8 cellular contexts compared by ENCODE assay signal in genomic region chrX:111168314-111168713, GRCh38.
DNase-seq lines count a peak whose midpoint lies in the region; ATAC-seq, FAIRE-seq and TF ChIP-seq lines count a peak whose summit lies in the region.

No MANE protein-coding gene starts in this region.

- no peaks in the 10 kb centered on the region for H3K9me1 ChIP-seq in keratinocyte (ENCODE audit: control insufficient read depth, extremely low read depth, insufficient read depth, low read length)

- no peak for FAIRE-seq in keratinocyte (lab: Jason Lieb, UNC)

- no peaks in the 10 kb centered on the region for H3K4me1 ChIP-seq in keratinocyte (ENCODE audit: control insufficient read depth, extremely low read depth, insufficient read depth, low read length)

- ATAC-seq in SK-N-SH treated with all-trans-retinoic acid at 6 μM for 48 hours: peak; percentile 69
- no peak for ATAC-seq in GM18519 (IDR thresholded peaks at IDR 0.05; ENCODE audit: low FRiP score, unreplicated experiment)
- no peak for ATAC-seq in HG02884 (IDR thresholded peaks at IDR 0.05; ENCODE audit: unreplicated experiment)

- H3K4me2 ChIP-seq in keratinocyte (ENCODE audit: control insufficient read depth, extremely low read depth, insufficient read depth, low read depth, low read length): no peak overlapping the region

- H3K27ac ChIP-seq in keratinocyte (ENCODE audit: control insufficient read depth, insufficient read depth, low read length): no peak overlapping the region

- H3K36me3 ChIP-seq in keratinocyte (ENCODE audit: control insufficient read depth in 2 of 2, extremely low read depth in 1 of 2, insufficient read depth in 2 of 2, low read length in 2 of 2): no peaks in the 10 kb centered on the region

- no peak overlapping the region for H2AFZ ChIP-seq in keratinocyte (ENCODE audit: control insufficient read depth, low read length)

- TF ChIP-seq CTCF in keratinocyte (optimal IDR thresholded peaks at IDR 0.05 in 1 of 3, IDR thresholded peaks at IDR 0.05 in 1 of 3, conservative IDR thresholded peaks at IDR 0.05 in 1 of 3; ENCODE audit: extremely low read depth in 1 of 3, insufficient read depth in 2 of 3, low read length in 3 of 3): peak in 2 of 3 experiments; percentile 36 to 39

- H4K20me1 ChIP-seq in keratinocyte (ENCODE audit: control insufficient read depth, extremely low read depth, insufficient read depth, low read length): no peaks in the 10 kb centered on the region

- peak; percentile 36 for DNase-seq in DMS114 treated with DMSO at 0.1 percent for 48 hours (lab: John Stamatoyannopoulos, UW; ENCODE audit: unreplicated experiment)
- peak; percentile 8 to 22 for DNase-seq in Kasumi-1 (lab: John Stamatoyannopoulos, UW)
- no peak for DNase-seq in keratinocyte (ENCODE audit: low read depth, low spot score)
- DNase-seq in activated T-cell treated with anti-CD3 and anti-CD28 coated beads, Interleukin-2, amount 50 U/mL, for 48 hours: no peak
- DNase-seq in GM19238 (ENCODE audit: insufficient read length, low spot score): no peak

- no peak overlapping the region for H3K4me3 ChIP-seq in keratinocyte (ENCODE audit: control insufficient read depth in 2 of 3, extremely low read depth in 1 of 3, insufficient read depth in 2 of 3, low read depth in 1 of 3, low read length in 3 of 3)

- no peak overlapping the region for H3K9ac ChIP-seq in keratinocyte (ENCODE audit: control insufficient read depth, extremely low read depth, insufficient read depth, low read length)

- no peaks in the 10 kb centered on the region for H3K79me2 ChIP-seq in keratinocyte (ENCODE audit: control insufficient read depth, insufficient read depth, low read length)

- no peaks in the 10 kb centered on the region for H3K27me3 ChIP-seq in keratinocyte (ENCODE audit: control insufficient read depth, extremely low read depth, insufficient read depth, low read length)

- dilution Hi-C loops in keratinocyte (cut with MboI; ENCODE audit: extremely low pct_ligation_motif_present, low sequenced_read_pairs): no loop called here

- H3K9me3 ChIP-seq in keratinocyte (ENCODE audit: control insufficient read depth, low read depth, low read length): no peaks in the 10 kb centered on the region

TF ChIP-seq in SK-N-SH treated with all-trans-retinoic acid at 6 μM for 48 hours, 23 proteins besides CTCF, POLR2A, EP300 and RAD21:
- TF ChIP-seq CSRNP3 (CRISPR knock-in tag; IDR thresholded peaks at IDR 0.05) (no peak), ZFP30 (CRISPR knock-in tag; IDR thresholded peaks at IDR 0.05) (no peak), TSHZ2 (CRISPR knock-in tag; IDR thresholded peaks at IDR 0.05) (no peak), PATZ1 (CRISPR knock-in tag; IDR thresholded peaks at IDR 0.05; ENCODE audit: borderline replicate concordance) (no peak), ZC3H10 (CRISPR knock-in tag; IDR thresholded peaks at IDR 0.05) (no peak), ARNTL (CRISPR knock-in tag; IDR thresholded peaks at IDR 0.05; ENCODE audit: borderline replicate concordance, low read depth) (no peak), ISL1 (CRISPR knock-in tag; IDR thresholded peaks at IDR 0.05) (no peak), ESRRG (CRISPR knock-in tag; IDR thresholded peaks at IDR 0.05) (no peak), ZNF8 (CRISPR knock-in tag; IDR thresholded peaks at IDR 0.05) (no peak), POU6F1 (CRISPR knock-in tag; IDR thresholded peaks at IDR 0.05; ENCODE audit: borderline replicate concordance, low read depth) (no peak), ZFP3 (CRISPR knock-in tag; IDR thresholded peaks at IDR 0.05) (no peak), TOX (CRISPR knock-in tag; IDR thresholded peaks at IDR 0.05; ENCODE audit: borderline replicate concordance) (no peak), OSR1 (CRISPR knock-in tag; IDR thresholded peaks at IDR 0.05) (no peak), CSDC2 (CRISPR knock-in tag; IDR thresholded peaks at IDR 0.05) (no peak), RARB (CRISPR knock-in tag; IDR thresholded peaks at IDR 0.05) (no peak), TCF4 (CRISPR knock-in tag; IDR thresholded peaks at IDR 0.05; ENCODE audit: borderline replicate concordance) (no peak)
TF ChIP-seq in SK-N-SH treated with all-trans-retinoic acid at 6 μM for 48 hours: peak in this region for 0.

Comparison
In these comparisons a context has a peak if more than half of its experiments do, and no peak if none do; other contexts are left out.
1. DNase-seq: peak in DMS114 treated with DMSO at 0.1 percent for 48 hours (single experiment) and Kasumi-1 (2 of 2); none in keratinocyte (single experiment), activated T-cell treated with anti-CD3 and anti-CD28 coated beads, Interleukin-2, amount 50 U/mL, for 48 hours (0 of 2) and GM19238 (single experiment).